Comparison of ENCODE assay signal across 16 cellular contexts in genomic region chr6:3442444-3443220, GRCh38. TPM values are rescaled to one million over a fixed set of nuclear protein-coding genes. Genes with fewer than 3 reads are reported as not detected.
DNase-seq lines count a peak whose midpoint lies in the region; TF ChIP-seq lines count a peak whose summit lies in the region.
"Had no signal": no experiment of that assay in that cellular context is flagged by ENCODE, and none has a peak within 500 bp of the region (broad histone marks: within the 10 kb centered on the region; RNA-seq: fewer than 3 reads in every experiment).

No MANE protein-coding gene starts in this region.

- H3K9me3 ChIP-seq in Caco-2 (no peaks in the 10 kb centered on the region), Karpas-422 (ENCODE audit: low read length) (no peaks in the 10 kb centered on the region)
- H3K9me3 ChIP-seq: gastrocnemius medialis, upper lobe of left lung had no signal

- H3K9me3 Mint-ChIP-seq in Caco-2 (ENCODE audit: unreplicated experiment): no peaks in the 10 kb centered on the region

- H2AFZ ChIP-seq in Karpas-422 (ENCODE audit: low read length): no peak overlapping the region

- H3K4me1 Mint-ChIP-seq in Caco-2 (ENCODE audit: low read depth, unreplicated experiment): peaks cover 48% of the 10 kb centered on the region

- H3K4me1 ChIP-seq in Caco-2: peaks cover 75% of the 10 kb centered on the region
- H3K4me1 ChIP-seq in Karpas-422 (ENCODE audit: low read length): no peaks in the 10 kb centered on the region

- H3K27me3 ChIP-seq in Caco-2 (replicated peaks; ENCODE audit: control insufficient read depth, insufficient read depth, low read length): no peaks in the 10 kb centered on the region
- H3K27me3 ChIP-seq in Karpas-422 (ENCODE audit: low read length): no peaks in the 10 kb centered on the region
- H3K27me3 ChIP-seq in brain microvascular endothelial cell (replicated peaks): no peaks in the 10 kb centered on the region
- H3K27me3 ChIP-seq: gastrocnemius medialis, upper lobe of left lung had no signal

- H3K79me2 ChIP-seq in Karpas-422 (ENCODE audit: low read length): no peaks in the 10 kb centered on the region

- intact Hi-C loops in Caco-2 (cut with micrococcal nuclease; ENCODE audit: unreplicated experiment): no loop called here

- H4K20me1 ChIP-seq in Karpas-422 (ENCODE audit: insufficient read depth, low read depth, low read length): no peaks in the 10 kb centered on the region

- DNase-seq in Caco-2: peak in 1 of 2 experiments; percentile 39
- DNase-seq in Karpas-422: peak; percentile 31
- peak; percentile 73 for DNase-seq in brain microvascular endothelial cell
- DNase-seq in kidney tubule cell (ENCODE audit: low spot score): peak; percentile 81
- DNase-seq in AG08396 (ENCODE audit: low spot score): no peak
- no peak for DNase-seq in DMS114 treated with DMSO at 0.1 percent for 48 hours (lab: John Stamatoyannopoulos, UW; ENCODE audit: unreplicated experiment)
- DNase-seq in NCI-H2029 (lab: John Stamatoyannopoulos, UW): no peak
- no peak for DNase-seq in NCI-H1092 treated with DMSO at 0.1 percent for 48 hours (lab: John Stamatoyannopoulos, UW)
- DNase-seq: activated CD4-positive, alpha-beta T cell treated with anti-CD3 and anti-CD28 coated beads for 36 hours; activated T-cell treated with anti-CD3 and anti-CD28 coated beads, Interleukin-2, amount 50 U/mL, for 1 hour; amniotic stem cell; DMS79; gastrocnemius medialis; left cardiac atrium; stimulated activated CD4-positive, alpha-beta T cell treated with anti-CD3 and anti-CD28 coated beads, Interleukin-2, amount 100 ng/mL, for 24 hours; upper lobe of left lung had no signal

- H3K4me3 ChIP-seq in Caco-2 (ENCODE audit: low read depth, low read length): no peak overlapping the region
- no peak overlapping the region for H3K4me3 ChIP-seq in Karpas-422 (ENCODE audit: low read length)
- no peak overlapping the region for H3K4me3 ChIP-seq in brain microvascular endothelial cell (ENCODE audit: low read depth, low read length)
- H3K4me3 ChIP-seq: gastrocnemius medialis, upper lobe of left lung had no signal

- H3K9ac ChIP-seq in Karpas-422 (ENCODE audit: low read length): no peak overlapping the region

- BruUV-seq in Caco-2 (replicated peaks; lab: Mats Ljungman, UMichigan): no TSS peak

- H3K9me2 ChIP-seq in Karpas-422 (replicated peaks; ENCODE audit: insufficient read depth, low read length): no peaks in the 10 kb centered on the region

- H3K27ac ChIP-seq in Karpas-422 (ENCODE audit: low read length) (no peak overlapping the region), brain microvascular endothelial cell (no peak overlapping the region)
- H3K27ac ChIP-seq: gastrocnemius medialis, upper lobe of left lung had no signal

- H3K27me3 Mint-ChIP-seq in Caco-2 (ENCODE audit: insufficient read depth, unreplicated experiment): no peaks in the 10 kb centered on the region
- H3K27me3 Mint-ChIP-seq: activated CD4-positive, alpha-beta T cell treated with anti-CD3 and anti-CD28 coated beads for 36 hours had no signal

- peaks cover 36% of the 10 kb centered on the region for H3K36me3 Mint-ChIP-seq in Caco-2 (ENCODE audit: insufficient read depth, unreplicated experiment)

- POLR2A ChIA-PET in Caco-2 (lab: Charles Lee): interaction anchor here (1.5 kb wide), 1 partner anchor 39 kb away, joined by 3 read pairs; no protein-coding TSS in a partner anchor

- CTCF ChIA-PET in Caco-2 (lab: Charles Lee): interaction anchor here (0.6 to 2.6 kb wide), 4 partner anchors 12 to 252 kb away, joined by 3 to 12 read pairs (median 5); no protein-coding TSS in a partner anchor

- TF ChIP-seq CTCF in Caco-2 (IDR thresholded peaks at IDR 0.05; ENCODE audit: insufficient read depth in 1 of 2, low read depth in 1 of 2, low read length in 1 of 2, severe bottlenecking in 1 of 2, unreplicated experiment in 1 of 2) (no peak), brain microvascular endothelial cell (IDR thresholded peaks at IDR 0.05; ENCODE audit: low read depth, low read length, missing control alignments) (no peak)

- in situ Hi-C loops in brain microvascular endothelial cell (cut with HindIII; ENCODE audit: low pct_ligation_motif_present, low sequenced_read_pairs): no loop called here

- H3K4me2 ChIP-seq in Karpas-422 (ENCODE audit: low read depth, low read length, poor library complexity, severe bottlenecking): no peak overlapping the region

- peak overlapping the region; percentile 72 for H3K27ac Mint-ChIP-seq in Caco-2 (ENCODE audit: unreplicated experiment)
- H3K27ac Mint-ChIP-seq: activated CD4-positive, alpha-beta T cell treated with anti-CD3 and anti-CD28 coated beads for 36 hours had no signal

- H3K4me3 Mint-ChIP-seq in Caco-2 (ENCODE audit: unreplicated experiment): peak overlapping the region; percentile 41
- H3K4me3 Mint-ChIP-seq: activated CD4-positive, alpha-beta T cell treated with anti-CD3 and anti-CD28 coated beads for 36 hours had no signal

- H3K36me3 ChIP-seq in Caco-2 (ENCODE audit: control insufficient read depth, insufficient read depth, low read length) (peaks cover 2% of the 10 kb centered on the region), Karpas-422 (ENCODE audit: insufficient read depth, low read length) (no peaks in the 10 kb centered on the region), brain microvascular endothelial cell (replicated peaks) (no peaks in the 10 kb centered on the region)
- H3K36me3 ChIP-seq: gastrocnemius medialis, upper lobe of left lung had no signal

RNA-seq across cellular contexts. Expression of gene SLC22A23, which starts 14.2 kb away (rescaled TPM):
- total RNA-seq in Caco-2 (2022): 44.9 and 45.5 TPM in 2 replicates
- total RNA-seq in Karpas-422 (2014; rRNA removed; shearing (Covaris generic); ENCODE audit: low replicate concordance): not detected in 2 replicates

Comparison
In these comparisons a context has a peak if more than half of its experiments do, and no peak if none do; other contexts are left out.
1. DNase-seq: peak in Karpas-422 (single experiment), brain microvascular endothelial cell (single experiment) and kidney tubule cell (single experiment); none in AG08396 (single experiment), DMS114 treated with DMSO at 0.1 percent for 48 hours (single experiment), NCI-H2029 (single experiment) and NCI-H1092 treated with DMSO at 0.1 percent for 48 hours (single experiment).
2. RNA of gene SLC22A23, which starts 14.2 kb away (total RNA-seq): 44.9 to 45.5 TPM in Caco-2; not detected in Karpas-422; every median in the first group is over 10 times any median in the second.